Comparison of ENCODE assay signal across 8 cellular contexts in genomic region chr13:61880576-61881283, GRCh38.
DNase-seq lines count a peak whose midpoint lies in the region; ATAC-seq and TF ChIP-seq lines count a peak whose summit lies in the region.

No MANE protein-coding gene starts in this region.

- H3K4me1 Mint-ChIP-seq in neural progenitor cell: no peaks in the 10 kb centered on the region
- no peaks in the 10 kb centered on the region for H3K4me1 Mint-ChIP-seq in activated T-helper 1 cell treated with anti-CD3 and anti-CD28 coated beads, Interleukin-12 subunit alpha, Interleukin-12 subunit beta, Interleukin-2, Interleukin-4 antibody, amounts not matched to agents 30 ng/mL and 10 ng/mL and 1 ng/mL, durations not matched to agents 14 hours and 24 hours and 36 hours (ENCODE audit: low read depth)

- H3K4me3 Mint-ChIP-seq in neural progenitor cell: no peak overlapping the region
- H3K4me3 Mint-ChIP-seq in activated T-helper 1 cell treated with anti-CD3 and anti-CD28 coated beads, Interleukin-12 subunit alpha, Interleukin-12 subunit beta, Interleukin-2, Interleukin-4 antibody, amounts not matched to agents 30 ng/mL and 10 ng/mL and 1 ng/mL, durations not matched to agents 14 hours and 24 hours and 36 hours: no peak overlapping the region

- no peaks in the 10 kb centered on the region for H3K79me2 ChIP-seq in neural progenitor cell (ENCODE audit: low read depth)

- H3K4me3 ChIP-seq in LNCaP clone FGC (ENCODE audit: low read depth, low read length): no peak overlapping the region
- H3K4me3 ChIP-seq in adipocyte (ENCODE audit: low read length): no peak overlapping the region
- no peak overlapping the region for H3K4me3 ChIP-seq in neural progenitor cell

- no peaks in the 10 kb centered on the region for H3F3A ChIP-seq in neural progenitor cell (ENCODE audit: low read depth)

- no peaks in the 10 kb centered on the region for H3K36me3 ChIP-seq in adipocyte (ENCODE audit: control insufficient read depth, insufficient read depth, low read length, severe bottlenecking)
- H3K36me3 ChIP-seq in neural progenitor cell: no peaks in the 10 kb centered on the region

- no peaks in the 10 kb centered on the region for H3K36me3 Mint-ChIP-seq in neural progenitor cell
- no peaks in the 10 kb centered on the region for H3K36me3 Mint-ChIP-seq in activated T-helper 1 cell treated with anti-CD3 and anti-CD28 coated beads, Interleukin-12 subunit alpha, Interleukin-12 subunit beta, Interleukin-2, Interleukin-4 antibody, amounts not matched to agents 30 ng/mL and 10 ng/mL and 1 ng/mL, durations not matched to agents 14 hours and 24 hours and 36 hours (ENCODE audit: low read depth)

- TF ChIP-seq CTCF in LNCaP clone FGC (IDR thresholded peaks at IDR 0.05; ENCODE audit: control insufficient read depth, extremely low read depth, insufficient read depth) (peak; percentile 72), neural progenitor cell (IDR thresholded peaks at IDR 0.05) (peak; percentile 62)

- peaks cover 16% of the 10 kb centered on the region for H3K9me3 Mint-ChIP-seq in neural progenitor cell
- H3K9me3 Mint-ChIP-seq in activated T-helper 1 cell treated with anti-CD3 and anti-CD28 coated beads, Interleukin-12 subunit alpha, Interleukin-12 subunit beta, Interleukin-2, Interleukin-4 antibody, amounts not matched to agents 30 ng/mL and 10 ng/mL and 1 ng/mL, durations not matched to agents 14 hours and 24 hours and 36 hours: peaks cover 22% of the 10 kb centered on the region

- no peaks in the 10 kb centered on the region for H3K4me1 ChIP-seq in adipocyte (ENCODE audit: control insufficient read depth, insufficient read depth, low read length)
- no peaks in the 10 kb centered on the region for H3K4me1 ChIP-seq in neural progenitor cell

- H2AFZ ChIP-seq in neural progenitor cell (replicated peaks): peak overlapping the region; percentile 53

- H3K9me3 ChIP-seq in adipocyte (ENCODE audit: control insufficient read depth, low read length) (peaks cover 3% of the 10 kb centered on the region), neural progenitor cell (ENCODE audit: low read depth) (no peaks in the 10 kb centered on the region)

- H3K27me3 ChIP-seq in adipocyte (replicated peaks; ENCODE audit: control insufficient read depth, insufficient read depth, low read length) (no peaks in the 10 kb centered on the region), neural progenitor cell (no peaks in the 10 kb centered on the region)

- no peaks in the 10 kb centered on the region for H3K27me3 Mint-ChIP-seq in neural progenitor cell (ENCODE audit: insufficient read depth, low read depth)
- no peaks in the 10 kb centered on the region for H3K27me3 Mint-ChIP-seq in activated T-helper 1 cell treated with anti-CD3 and anti-CD28 coated beads, Interleukin-12 subunit alpha, Interleukin-12 subunit beta, Interleukin-2, Interleukin-4 antibody, amounts not matched to agents 30 ng/mL and 10 ng/mL and 1 ng/mL, durations not matched to agents 14 hours and 24 hours and 36 hours (ENCODE audit: insufficient read depth)

- intact Hi-C loops in activated T-helper 1 cell treated with anti-CD3 and anti-CD28 coated beads, Interleukin-12 subunit alpha, Interleukin-12 subunit beta, Interleukin-2, Interleukin-4 antibody, amounts not matched to agents 30 ng/mL and 10 ng/mL and 1 ng/mL, durations not matched to agents 14 hours and 24 hours and 36 hours (cut with micrococcal nuclease): no loop called here

- H3K9ac ChIP-seq in adipocyte (ENCODE audit: low read length): no peak overlapping the region
- H3K9ac ChIP-seq in neural progenitor cell: no peak overlapping the region

- no peak overlapping the region for H3K4me2 ChIP-seq in neural progenitor cell

- DNase-seq in ELR (ENCODE audit: low read depth) (peak; percentile 46), LNCaP clone FGC (ENCODE audit: low read depth) (peak; percentile 13), adipocyte (ENCODE audit: low read depth) (peak; percentile 17), neural progenitor cell (ENCODE audit: low spot score) (peak; percentile 59)
- DNase-seq in activated CD4-positive, CD25-positive, alpha-beta regulatory T cell (lab: John Stamatoyannopoulos, UW): no peak
- no peak for DNase-seq in stimulated activated CD8-positive, alpha-beta memory T cell treated with anti-CD3 and anti-CD28 coated beads, Interleukin-4, amount 100 ng/mL, for 48 hours
- no peak for DNase-seq in activated T-helper 1 cell treated with anti-CD3 and anti-CD28 coated beads, Interleukin-12 subunit alpha, Interleukin-12 subunit beta, Interleukin-2, Interleukin-4 antibody, amounts not matched to agents 30 ng/mL and 10 ng/mL and 1 ng/mL, durations not matched to agents 14 hours and 24 hours and 36 hours (ENCODE audit: low spot score)

- no peak overlapping the region for H3K27ac Mint-ChIP-seq in neural progenitor cell
- H3K27ac Mint-ChIP-seq in activated T-helper 1 cell treated with anti-CD3 and anti-CD28 coated beads, Interleukin-12 subunit alpha, Interleukin-12 subunit beta, Interleukin-2, Interleukin-4 antibody, amounts not matched to agents 30 ng/mL and 10 ng/mL and 1 ng/mL, durations not matched to agents 14 hours and 24 hours and 36 hours: no peak overlapping the region

- ATAC-seq in GM21717 (IDR thresholded peaks at IDR 0.05; ENCODE audit: unreplicated experiment): peak; percentile 83

- no peaks in the 10 kb centered on the region for H4K20me1 ChIP-seq in neural progenitor cell (ENCODE audit: low read depth)

- no peak overlapping the region for H3K27ac ChIP-seq in neural progenitor cell

Comparison
In these comparisons a context has a peak if more than half of its experiments do, and no peak if none do; other contexts are left out.
1. DNase-seq: peak in ELR (single experiment), LNCaP clone FGC (single experiment), adipocyte (single experiment) and neural progenitor cell (single experiment); none in activated CD4-positive, CD25-positive, alpha-beta regulatory T cell (0 of 4), stimulated activated CD8-positive, alpha-beta memory T cell treated with anti-CD3 and anti-CD28 coated beads, Interleukin-4, amount 100 ng/mL, for 48 hours (single experiment) and activated T-helper 1 cell treated with anti-CD3 and anti-CD28 coated beads, Interleukin-12 subunit alpha, Interleukin-12 subunit beta, Interleukin-2, Interleukin-4 antibody, amounts not matched to agents 30 ng/mL and 10 ng/mL and 1 ng/mL, durations not matched to agents 14 hours and 24 hours and 36 hours (single experiment).